In genomic region chrX:63466690-63467089, GRCh38 we compare ENCODE assay signal across 14 cellular contexts.
"Had no signal": no experiment of that assay in that cellular context is flagged by ENCODE, and none has a peak within 500 bp of the region (broad histone marks: within the 10 kb centered on the region; RNA-seq: fewer than 3 reads in every experiment).

No MANE protein-coding gene starts in this region.

- H3K4me3 Mint-ChIP-seq: activated naive CD4-positive, alpha-beta T cell treated with anti-CD3 and anti-CD28 coated beads, Interleukin-2, amount 50 U/mL, for 24 hours; brain; naive B cell; stimulated activated naive CD8-positive, alpha-beta T cell treated with anti-CD3 and anti-CD28 coated beads, Interleukin-15, amount 100 ng/mL, for 72 hours had no signal

- H3K27me3 ChIP-seq: esophagus muscularis mucosa, foreskin keratinocyte, neutrophil, testis had no signal

- ATAC-seq: foreskin keratinocyte; left cardiac atrium; lower lobe of right lung; stimulated activated naive CD8-positive, alpha-beta T cell treated with anti-CD3 and anti-CD28 coated beads, Interleukin-15, amount 100 ng/mL, for 72 hours had no signal

- H3K9me3 ChIP-seq: neutrophil, testis had no signal

- H3K4me3 ChIP-seq: esophagus muscularis mucosa, lower lobe of right lung, testis had no signal

- H3K36me3 ChIP-seq: esophagus muscularis mucosa, lower lobe of right lung, neutrophil had no signal

- H3K9me3 Mint-ChIP-seq: activated naive CD4-positive, alpha-beta T cell treated with anti-CD3 and anti-CD28 coated beads, Interleukin-2, amount 50 U/mL, for 24 hours had no signal

- H3K27me3 Mint-ChIP-seq: activated naive CD4-positive, alpha-beta T cell treated with anti-CD3 and anti-CD28 coated beads, Interleukin-2, amount 50 U/mL, for 24 hours; naive B cell; stimulated activated naive CD8-positive, alpha-beta T cell treated with anti-CD3 and anti-CD28 coated beads, Interleukin-15, amount 100 ng/mL, for 72 hours had no signal

- H3K27ac Mint-ChIP-seq: activated naive CD4-positive, alpha-beta T cell treated with anti-CD3 and anti-CD28 coated beads, Interleukin-2, amount 50 U/mL, for 24 hours; brain; naive B cell; stimulated activated naive CD8-positive, alpha-beta T cell treated with anti-CD3 and anti-CD28 coated beads, Interleukin-15, amount 100 ng/mL, for 72 hours had no signal

- H3K27ac ChIP-seq: esophagus muscularis mucosa, foreskin keratinocyte, lower lobe of right lung, neutrophil, testis had no signal

- H3K4me1 ChIP-seq: esophagus muscularis mucosa, foreskin keratinocyte, lower lobe of right lung, testis had no signal

- H3K4me1 Mint-ChIP-seq: activated naive CD4-positive, alpha-beta T cell treated with anti-CD3 and anti-CD28 coated beads, Interleukin-2, amount 50 U/mL, for 24 hours; brain; stimulated activated naive CD8-positive, alpha-beta T cell treated with anti-CD3 and anti-CD28 coated beads, Interleukin-15, amount 100 ng/mL, for 72 hours had no signal

- DNase-seq: activated CD4-positive, alpha-beta T cell treated with anti-CD3 and anti-CD28 coated beads, Interleukin-2, amount 50 U/mL, for 1 hour; activated T-cell treated with anti-CD3 and anti-CD28 coated beads, Interleukin-2, amount 50 U/mL, for 1 hour; cerebellar nuclear complex; foreskin keratinocyte; left cardiac atrium; lower lobe of right lung; naive B cell; stimulated activated CD4-positive, alpha-beta T cell treated with anti-CD3 and anti-CD28 coated beads, Interleukin-4, amount 100 ng/mL, for 4 hours; stimulated activated naive CD8-positive, alpha-beta T cell treated with anti-CD3 and anti-CD28 coated beads, Interleukin-15, amount 100 ng/mL, for 72 hours; testis had no signal
